8 cellular contexts compared by ENCODE assay signal in genomic region chr6:112087136-112087908, GRCh38. TPM values are rescaled to one million over a fixed set of nuclear protein-coding genes. Genes with fewer than 3 reads are reported as not detected.
DNase-seq lines count a peak whose midpoint lies in the region; FAIRE-seq and TF ChIP-seq lines count a peak whose summit lies in the region.

Gene FAM229B, plus strand, starts transcription at chr6:112087591. Its CDS starts 11,693 bp downstream, at chr6:112099284.
Gene TUBE1, minus strand, starts transcription at chr6:112087482. Its CDS starts 48 bp downstream, at chr6:112087434.

- FAIRE-seq in endometrium (lab: Jason Lieb, UNC) = peak; percentile 68

- DNase-seq in COR-L47 (lab: John Stamatoyannopoulos, UW) (peak; percentile 81), GM20000 (ENCODE audit: low spot score) (peak; percentile 84), HS-5 (ENCODE audit: low read depth) (peak; percentile 82), mesenteric fat pad (ENCODE audit: low spot score) (peak; percentile 94)
- DNase-seq in NK-92 treated with Interleukin-12 subunit alpha and Interleukin-12 subunit beta, amount 100 ng/mL, for 24 hours (lab: John Stamatoyannopoulos, UW) = peak; percentile 87
- DNase-seq in activated CD8-positive, alpha-beta memory T cell treated with anti-CD3 and anti-CD28 coated beads for 48 hours (ENCODE audit: low read depth in 2 of 3, low spot score in 2 of 3) = peak; percentile 39 to 74 (median 68)
- peak; percentile 53 for DNase-seq in stimulated activated CD8-positive, alpha-beta memory T cell treated with anti-CD3 and anti-CD28 coated beads, Interleukin-15, amount 100 ng/mL, for 24 hours (ENCODE audit: low read depth)

- TF ChIP-seq CTCF in GM20000 (IDR thresholded peaks at IDR 0.05; ENCODE audit: extremely low read depth, missing control alignments) = no peak

RNA-seq across cellular contexts. Expression of gene FAM229B, which starts in this region (rescaled TPM):
- total RNA-seq in mesenteric fat pad = 10.8 TPM

RNA-seq across cellular contexts. Expression of gene TUBE1, which starts in this region (rescaled TPM):
- 16.9 TPM for total RNA-seq in mesenteric fat pad

Comparison
In these comparisons a context has a peak if more than half of its experiments do, and no peak if none do; other contexts are left out.
1. Peak in every context shown above with its lines: DNase-seq.